Comparison of ENCODE assay signal across 17 cellular contexts in the genomic region with DNA sequence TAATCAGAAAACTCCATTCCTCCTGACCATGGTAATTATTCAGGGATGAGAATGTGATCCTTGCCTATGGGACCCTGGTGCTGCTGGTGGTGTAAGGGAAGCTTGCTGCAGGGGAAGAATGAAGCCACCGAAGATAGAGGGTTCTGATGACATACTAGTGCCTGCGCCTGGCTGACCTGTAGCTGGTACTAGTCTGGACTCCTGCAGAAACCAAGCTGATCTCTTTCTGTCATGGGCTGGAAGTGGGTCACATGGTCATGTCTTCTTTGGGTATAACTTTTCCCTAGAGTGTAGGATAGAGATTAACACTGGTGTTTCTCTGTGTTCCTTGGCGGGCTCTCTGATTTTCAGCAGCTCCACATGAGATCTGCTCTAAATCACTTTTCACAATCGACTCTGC. TPM values are rescaled to one million over a fixed set of nuclear protein-coding genes. Genes with fewer than 3 reads are reported as not detected.
DNase-seq lines count a peak whose midpoint lies in the region; ATAC-seq and TF ChIP-seq lines count a peak whose summit lies in the region.
"Had no signal": no experiment of that assay in that cellular context is flagged by ENCODE, and none has a peak within 500 bp of the region (broad histone marks: within the 10 kb centered on the region; RNA-seq: fewer than 3 reads in every experiment).

No MANE protein-coding gene starts in this region.

- ATAC-seq in heart right ventricle = peak; percentile 15 to 43 (median 24)
- ATAC-seq: PC-3 had no signal

- intact Hi-C loops in heart right ventricle (cut with DNase I) = no loop called here

- CTCF ChIA-PET in HEK293 (lab: Yijun Ruan, JAX) = interaction anchor here (0.6 to 6.0 kb wide), 6 partner anchors 9 to 194 kb away, joined by 3 to 70 read pairs (median 4); partner anchors contain the start of gene SLC4A11

- TF ChIP-seq CTCF in HEK293 (tag by site-specific recombination; IDR thresholded peaks at IDR 0.05) (no peak), heart right ventricle (IDR thresholded peaks at IDR 0.05) (no peak)

- H3K36me3 ChIP-seq in HEK293 (ENCODE audit: control insufficient read depth in 2 of 2, insufficient read depth in 1 of 2, low read length in 2 of 2) = peaks cover 3 to 9% of the 10 kb centered on the region in 2 experiments; a peak in 1 of 3 replicates
- H3K36me3 ChIP-seq in heart right ventricle = peaks cover 0 to 28% (median 12%) of the 10 kb centered on the region in 9 donors

- WGBS in heart right ventricle, 2 donors = 40% methylated on average over 4 of the region's 4 CpGs

- H3K4me1 ChIP-seq in HEK293 (ENCODE audit: control insufficient read depth, insufficient read depth, low read length) (0 out of 2 replicates have a peak, but pooled peaks cover 2% of the 10 kb centered on the region), heart right ventricle (peaks cover 0 to 29% (median 15%) of the 10 kb centered on the region in 9 donors)

- peaks cover 0 to 32% (median 0%) of the 10 kb centered on the region in 7 donors for H3K27me3 ChIP-seq in heart right ventricle

- DNase-seq in DMS53 (lab: John Stamatoyannopoulos, UW) (peak; percentile 31), DMS53 treated with DMSO at 0.1 percent for 48 hours (lab: John Stamatoyannopoulos, UW; ENCODE audit: unreplicated experiment) (no peak), heart right ventricle (no peak), retina (peak; percentile 15), NCI-H69 (lab: John Stamatoyannopoulos, UW) (no peak), NCI-H524 treated with DMSO at 0.1 percent for 48 hours (lab: John Stamatoyannopoulos, UW) (no peak), NCI-H1694 (lab: John Stamatoyannopoulos, UW) (no peak)
- DNase-seq: CD4-positive, CD25-positive, alpha-beta regulatory T cell; DMS79; HFFc6; NCI-H1105; NCI-H187; NCI-H345; NK-92 treated with Interleukin-12 subunit alpha and Interleukin-12 subunit beta, amount 100 ng/mL, for 24 hours; PC-3 had no signal

- H3K9me3 ChIP-seq in HEK293 (ENCODE audit: control insufficient read depth, insufficient read depth, low read depth, low read length) (no peaks in the 10 kb centered on the region), heart right ventricle (no peaks in the 10 kb centered on the region)

- no peak overlapping the region for H3K27ac ChIP-seq in HEK293 (ENCODE audit: extremely low read depth, low read depth, low read length)
- H3K27ac ChIP-seq in heart right ventricle = no peak overlapping the region
- H3K27ac ChIP-seq: 22Rv1 had no signal

- POLR2A ChIA-PET in HEK293 (lab: Yijun Ruan, JAX) = no interaction called here

- no peak overlapping the region for H3K4me3 ChIP-seq in HEK293 (ENCODE audit: low read depth, low read length)
- H3K4me3 ChIP-seq in heart right ventricle = peak overlapping the region in 1 of 10 donors; percentile 42

TF ChIP-seq in HEK293, 187 proteins besides CTCF, POLR2A, EP300 and RAD21:
- no peak for TF ChIP-seq ZNF654 (tag by site-specific recombination; IDR thresholded peaks at IDR 0.05; ENCODE audit: low read depth)
- TF ChIP-seq ZBTB17 (tag by site-specific recombination; IDR thresholded peaks at IDR 0.05) = peak; percentile 38; the same call in 1 of the 2 replicates
- TF ChIP-seq TRIM28 (IDR thresholded peaks at IDR 0.05; ENCODE audit: borderline replicate concordance, low read length) = no peak
- peak; percentile 42; the same call in 1 of the 2 replicates for TF ChIP-seq SCRT2 (tag by site-specific recombination; IDR thresholded peaks at IDR 0.05)

RNA-seq across cellular contexts. Expression of gene SLC4A11, which starts 8.6 kb away (rescaled TPM):
- 1 to 10 TPM in 1 of 10 donors, under 1 TPM in 9; 0.06 to 1.6 (median 0.45) TPM for total RNA-seq in heart right ventricle
- polyA plus RNA-seq in heart right ventricle = under 1 TPM; 0.19 to 0.51 TPM

RNA-seq across cellular contexts. Expression of gene ITPA, which starts 38.3 kb away (rescaled TPM):
- 10 to 100 TPM; 15.8 to 26.3 (median 21.5) TPM for total RNA-seq in heart right ventricle
- 10 to 100 TPM; 51.1 to 53.6 TPM for polyA plus RNA-seq in heart right ventricle

RNA-seq across cellular contexts. Expression of gene DDRGK1, which starts 43.2 kb away (rescaled TPM):
- 10 to 100 TPM; 25.2 to 48.4 (median 29.4) TPM for total RNA-seq in heart right ventricle
- polyA plus RNA-seq in heart right ventricle = 10 to 100 TPM; 31.0 to 77.1 TPM

Comparison
In these comparisons a context has a peak if more than half of its experiments do, and no peak if none do; other contexts are left out.
1. DNase-seq: peak in DMS53 (single experiment) and retina (single experiment); none in DMS53 treated with DMSO at 0.1 percent for 48 hours (single experiment), heart right ventricle (0 of 2), NCI-H69 (single experiment), NCI-H524 treated with DMSO at 0.1 percent for 48 hours (single experiment) and NCI-H1694 (single experiment).